In the genomic region with DNA sequence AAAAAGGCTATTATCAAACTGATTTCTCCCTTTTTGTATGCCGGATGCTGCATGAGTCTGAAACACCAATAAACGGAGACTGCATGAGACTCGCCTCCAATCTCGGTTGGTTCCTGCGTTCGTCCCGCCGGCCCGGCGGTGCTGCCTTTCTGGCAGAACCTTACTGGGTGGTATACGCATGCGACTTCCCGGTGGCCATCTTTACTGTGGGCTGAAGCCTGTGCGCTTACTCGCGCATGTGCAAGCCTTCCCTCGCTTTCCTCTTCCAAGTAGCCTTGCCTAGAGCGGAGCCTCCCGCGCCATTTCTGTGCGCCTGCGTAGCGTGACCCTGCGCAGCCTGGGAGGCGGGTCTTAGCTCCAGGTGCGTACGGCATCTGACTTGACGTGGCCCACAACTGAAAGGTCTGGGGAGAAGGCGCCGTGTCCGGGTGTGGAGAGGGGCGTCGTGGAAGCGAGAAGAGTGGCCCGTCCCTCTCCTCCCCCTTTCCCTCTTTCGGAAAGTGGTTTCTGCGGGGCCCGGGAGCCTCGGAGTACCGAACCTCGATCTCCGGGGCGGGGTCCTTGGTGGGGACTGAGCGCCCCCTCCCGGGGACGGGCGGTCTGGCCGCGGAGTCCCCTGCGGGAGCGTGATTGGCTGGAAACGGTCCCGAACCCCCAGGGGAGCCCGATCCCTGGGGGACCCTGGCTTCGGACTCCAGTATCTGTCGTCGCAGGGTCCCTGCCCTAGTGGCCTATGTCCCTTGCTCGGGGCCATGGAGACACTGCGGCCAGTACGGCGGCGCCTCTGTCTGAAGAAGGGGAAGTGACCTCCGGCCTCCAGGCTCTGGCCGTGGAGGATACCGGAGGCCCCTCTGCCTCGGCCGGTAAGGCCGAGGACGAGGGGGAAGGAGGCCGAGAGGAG, we compare ENCODE assay signal across 1 cellular context.
TF ChIP-seq lines count a peak whose summit lies in the region.

PAGR1 (plus strand) TSS at position 360 of the 901 bp plus-strand sequence; CDS start at position 734, 374 bp downstream.

TF ChIP-seq in HepG2, 621 proteins besides CTCF, POLR2A, EP300 and RAD21 (continued from another document and continues in another):
- TF ChIP-seq ZBTB8A (CRISPR knock-in tag; IDR thresholded peaks at IDR 0.05; ENCODE audit: borderline replicate concordance, low read depth), result peak; percentile 92; the same call in 1 of the 2 replicates
- TF ChIP-seq IRX3 (CRISPR knock-in tag; IDR thresholded peaks at IDR 0.05; ENCODE audit: borderline replicate concordance, low read depth), result peak; percentile 19; the same call in 1 of the 2 replicates
- no peak for TF ChIP-seq ZFP37 (CRISPR knock-in tag; IDR thresholded peaks at IDR 0.05; ENCODE audit: borderline replicate concordance)
- no peak for TF ChIP-seq ZSCAN5A (CRISPR knock-in tag; IDR thresholded peaks at IDR 0.05; ENCODE audit: borderline replicate concordance)
- TF ChIP-seq ZNF33A (CRISPR knock-in tag; IDR thresholded peaks at IDR 0.05; ENCODE audit: borderline replicate concordance), result no peak
- TF ChIP-seq ELF3 (CRISPR knock-in tag; IDR thresholded peaks at IDR 0.05), result peak; percentile 95
- peak; percentile 86; the same call in 1 of the 2 replicates for TF ChIP-seq ZSCAN20 (CRISPR knock-in tag; IDR thresholded peaks at IDR 0.05; ENCODE audit: borderline replicate concordance)
- no peak for TF ChIP-seq SUZ12 (IDR thresholded peaks at IDR 0.05; ENCODE audit: low read depth, low read length)
- TF ChIP-seq ZNF432 (CRISPR knock-in tag; IDR thresholded peaks at IDR 0.05; ENCODE audit: borderline replicate concordance), result no peak
- TF ChIP-seq CCAR2 (optimal IDR thresholded peaks at IDR 0.05; ENCODE audit: low read depth, low read length), result no peak
- no peak for TF ChIP-seq ZNF24 (IDR thresholded peaks at IDR 0.05)
- TF ChIP-seq SIX4 (CRISPR knock-in tag; IDR thresholded peaks at IDR 0.05), result peak; percentile 13; the same call in 1 of the 2 replicates
- TF ChIP-seq TCF7 (IDR thresholded peaks at IDR 0.05; ENCODE audit: low read depth), result no peak
- peak; percentile 94; the same call in 1 of the 2 replicates for TF ChIP-seq FUBP1 (CRISPR knock-in tag; IDR thresholded peaks at IDR 0.05; ENCODE audit: borderline replicate concordance)
- TF ChIP-seq TOE1 (CRISPR knock-in tag; IDR thresholded peaks at IDR 0.05), result 0 out of 2 replicates have a peak, but pooled peaks have one; percentile 25
- TF ChIP-seq DMAP1 (CRISPR knock-in tag; IDR thresholded peaks at IDR 0.05), result peak; percentile 94
- no peak for TF ChIP-seq ZNF878 (CRISPR knock-in tag; IDR thresholded peaks at IDR 0.05)
- TF ChIP-seq ZBTB38 (CRISPR knock-in tag; IDR thresholded peaks at IDR 0.05), result peak; percentile 94
- TF ChIP-seq, protein P1, sequence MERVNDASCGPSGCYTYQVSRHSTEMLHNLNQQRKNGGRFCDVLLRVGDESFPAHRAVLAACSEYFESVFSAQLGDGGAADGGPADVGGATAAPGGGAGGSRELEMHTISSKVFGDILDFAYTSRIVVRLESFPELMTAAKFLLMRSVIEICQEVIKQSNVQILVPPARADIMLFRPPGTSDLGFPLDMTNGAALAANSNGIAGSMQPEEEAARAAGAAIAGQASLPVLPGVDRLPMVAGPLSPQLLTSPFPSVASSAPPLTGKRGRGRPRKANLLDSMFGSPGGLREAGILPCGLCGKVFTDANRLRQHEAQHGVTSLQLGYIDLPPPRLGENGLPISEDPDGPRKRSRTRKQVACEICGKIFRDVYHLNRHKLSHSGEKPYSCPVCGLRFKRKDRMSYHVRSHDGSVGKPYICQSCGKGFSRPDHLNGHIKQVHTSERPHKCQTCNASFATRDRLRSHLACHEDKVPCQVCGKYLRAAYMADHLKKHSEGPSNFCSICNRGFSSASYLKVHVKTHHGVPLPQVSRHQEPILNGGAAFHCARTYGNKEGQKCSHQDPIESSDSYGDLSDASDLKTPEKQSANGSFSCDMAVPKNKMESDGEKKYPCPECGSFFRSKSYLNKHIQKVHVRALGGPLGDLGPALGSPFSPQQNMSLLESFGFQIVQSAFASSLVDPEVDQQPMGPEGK (CRISPR knock-in tag; IDR thresholded peaks at IDR 0.05), result peak; percentile 49
- TF ChIP-seq NR3C1 (CRISPR knock-in tag; IDR thresholded peaks at IDR 0.05), result peak; percentile 34; the same call in 1 of the 2 replicates
- TF ChIP-seq TMF1 (CRISPR knock-in tag; IDR thresholded peaks at IDR 0.05; ENCODE audit: low read depth), result no peak; the same call in none of the 2 replicates
- TF ChIP-seq ZBTB34 (CRISPR knock-in tag; IDR thresholded peaks at IDR 0.05), result no peak
- TF ChIP-seq MATR3 (CRISPR knock-in tag; IDR thresholded peaks at IDR 0.05), result no peak
- no peak for TF ChIP-seq SETDB1 (CRISPR knock-in tag; IDR thresholded peaks at IDR 0.05; ENCODE audit: borderline replicate concordance)
- TF ChIP-seq, protein P2, sequence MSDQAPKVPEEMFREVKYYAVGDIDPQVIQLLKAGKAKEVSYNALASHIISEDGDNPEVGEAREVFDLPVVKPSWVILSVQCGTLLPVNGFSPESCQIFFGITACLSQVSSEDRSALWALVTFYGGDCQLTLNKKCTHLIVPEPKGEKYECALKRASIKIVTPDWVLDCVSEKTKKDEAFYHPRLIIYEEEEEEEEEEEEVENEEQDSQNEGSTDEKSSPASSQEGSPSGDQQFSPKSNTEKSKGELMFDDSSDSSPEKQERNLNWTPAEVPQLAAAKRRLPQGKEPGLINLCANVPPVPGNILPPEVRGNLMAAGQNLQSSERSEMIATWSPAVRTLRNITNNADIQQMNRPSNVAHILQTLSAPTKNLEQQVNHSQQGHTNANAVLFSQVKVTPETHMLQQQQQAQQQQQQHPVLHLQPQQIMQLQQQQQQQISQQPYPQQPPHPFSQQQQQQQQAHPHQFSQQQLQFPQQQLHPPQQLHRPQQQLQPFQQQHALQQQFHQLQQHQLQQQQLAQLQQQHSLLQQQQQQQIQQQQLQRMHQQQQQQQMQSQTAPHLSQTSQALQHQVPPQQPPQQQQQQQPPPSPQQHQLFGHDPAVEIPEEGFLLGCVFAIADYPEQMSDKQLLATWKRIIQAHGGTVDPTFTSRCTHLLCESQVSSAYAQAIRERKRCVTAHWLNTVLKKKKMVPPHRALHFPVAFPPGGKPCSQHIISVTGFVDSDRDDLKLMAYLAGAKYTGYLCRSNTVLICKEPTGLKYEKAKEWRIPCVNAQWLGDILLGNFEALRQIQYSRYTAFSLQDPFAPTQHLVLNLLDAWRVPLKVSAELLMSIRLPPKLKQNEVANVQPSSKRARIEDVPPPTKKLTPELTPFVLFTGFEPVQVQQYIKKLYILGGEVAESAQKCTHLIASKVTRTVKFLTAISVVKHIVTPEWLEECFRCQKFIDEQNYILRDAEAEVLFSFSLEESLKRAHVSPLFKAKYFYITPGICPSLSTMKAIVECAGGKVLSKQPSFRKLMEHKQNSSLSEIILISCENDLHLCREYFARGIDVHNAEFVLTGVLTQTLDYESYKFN (CRISPR knock-in tag; conservative IDR thresholded peaks at IDR 0.05), result peak; percentile 60; the same call in 1 of the 2 replicates
- TF ChIP-seq MBD4 (IDR thresholded peaks at IDR 0.05; ENCODE audit: borderline replicate concordance, low read length), result no peak
- TF ChIP-seq NAIF1 (CRISPR knock-in tag; IDR thresholded peaks at IDR 0.05; ENCODE audit: borderline replicate concordance), result peak; percentile 99
- no peak; the same call in 1 of the 2 replicates for TF ChIP-seq GPN1 (CRISPR knock-in tag; IDR thresholded peaks at IDR 0.05; ENCODE audit: borderline replicate concordance)
- TF ChIP-seq ZNF460 (CRISPR knock-in tag; IDR thresholded peaks at IDR 0.05; ENCODE audit: borderline replicate concordance), result no peak
- TF ChIP-seq ZBTB7B (CRISPR knock-in tag; IDR thresholded peaks at IDR 0.05), result peak; percentile 73; the same call in 1 of the 2 replicates
- TF ChIP-seq GABPB1 (CRISPR knock-in tag; IDR thresholded peaks at IDR 0.05), result peak; percentile 90
- TF ChIP-seq REXO4 (CRISPR knock-in tag; IDR thresholded peaks at IDR 0.05; ENCODE audit: borderline replicate concordance), result no peak
- TF ChIP-seq, protein P3, sequence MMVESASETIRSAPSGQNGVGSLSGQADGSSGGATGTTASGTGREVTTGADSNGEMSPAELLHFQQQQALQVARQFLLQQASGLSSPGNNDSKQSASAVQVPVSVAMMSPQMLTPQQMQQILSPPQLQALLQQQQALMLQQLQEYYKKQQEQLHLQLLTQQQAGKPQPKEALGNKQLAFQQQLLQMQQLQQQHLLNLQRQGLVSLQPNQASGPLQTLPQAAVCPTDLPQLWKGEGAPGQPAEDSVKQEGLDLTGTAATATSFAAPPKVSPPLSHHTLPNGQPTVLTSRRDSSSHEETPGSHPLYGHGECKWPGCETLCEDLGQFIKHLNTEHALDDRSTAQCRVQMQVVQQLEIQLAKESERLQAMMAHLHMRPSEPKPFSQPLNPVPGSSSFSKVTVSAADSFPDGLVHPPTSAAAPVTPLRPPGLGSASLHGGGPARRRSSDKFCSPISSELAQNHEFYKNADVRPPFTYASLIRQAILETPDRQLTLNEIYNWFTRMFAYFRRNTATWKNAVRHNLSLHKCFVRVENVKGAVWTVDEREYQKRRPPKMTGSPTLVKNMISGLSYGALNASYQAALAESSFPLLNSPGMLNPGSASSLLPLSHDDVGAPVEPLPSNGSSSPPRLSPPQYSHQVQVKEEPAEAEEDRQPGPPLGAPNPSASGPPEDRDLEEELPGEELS (CRISPR knock-in tag; IDR thresholded peaks at IDR 0.05), result peak; percentile 67
- peak; percentile 93 for TF ChIP-seq SALL1 (CRISPR knock-in tag; IDR thresholded peaks at IDR 0.05)
- TF ChIP-seq GATAD2A (CRISPR knock-in tag; IDR thresholded peaks at IDR 0.05), result peak; percentile 26
- peak; percentile 74; the same call in 1 of the 2 replicates for TF ChIP-seq ZFYVE20 (CRISPR knock-in tag; IDR thresholded peaks at IDR 0.05; ENCODE audit: borderline replicate concordance, low read depth)
- TF ChIP-seq KDM6A (CRISPR knock-in tag; IDR thresholded peaks at IDR 0.05; ENCODE audit: low read depth), result 0 out of 2 replicates have a peak, but pooled peaks have one; percentile 15
- TF ChIP-seq TFDP2 (CRISPR knock-in tag; IDR thresholded peaks at IDR 0.05), result peak; percentile 98
- peak; percentile 55; the same call in 1 of the 2 replicates for TF ChIP-seq ZNF713 (CRISPR knock-in tag; IDR thresholded peaks at IDR 0.05)
- TF ChIP-seq RORA (CRISPR knock-in tag; IDR thresholded peaks at IDR 0.05), result no peak
- peak; percentile 52; the same call in 1 of the 2 replicates for TF ChIP-seq SIN3A (IDR thresholded peaks at IDR 0.05; ENCODE audit: borderline replicate concordance, low read depth, low read length)
- TF ChIP-seq, protein P4, sequence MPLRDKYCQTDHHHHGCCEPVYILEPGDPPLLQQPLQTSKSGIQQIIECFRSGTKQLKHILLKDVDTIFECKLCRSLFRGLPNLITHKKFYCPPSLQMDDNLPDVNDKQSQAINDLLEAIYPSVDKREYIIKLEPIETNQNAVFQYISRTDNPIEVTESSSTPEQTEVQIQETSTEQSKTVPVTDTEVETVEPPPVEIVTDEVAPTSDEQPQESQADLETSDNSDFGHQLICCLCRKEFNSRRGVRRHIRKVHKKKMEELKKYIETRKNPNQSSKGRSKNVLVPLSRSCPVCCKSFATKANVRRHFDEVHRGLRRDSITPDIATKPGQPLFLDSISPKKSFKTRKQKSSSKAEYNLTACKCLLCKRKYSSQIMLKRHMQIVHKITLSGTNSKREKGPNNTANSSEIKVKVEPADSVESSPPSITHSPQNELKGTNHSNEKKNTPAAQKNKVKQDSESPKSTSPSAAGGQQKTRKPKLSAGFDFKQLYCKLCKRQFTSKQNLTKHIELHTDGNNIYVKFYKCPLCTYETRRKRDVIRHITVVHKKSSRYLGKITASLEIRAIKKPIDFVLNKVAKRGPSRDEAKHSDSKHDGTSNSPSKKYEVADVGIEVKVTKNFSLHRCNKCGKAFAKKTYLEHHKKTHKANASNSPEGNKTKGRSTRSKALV (CRISPR knock-in tag; IDR thresholded peaks at IDR 0.05), result peak; percentile 65; the same call in 1 of the 2 replicates
- TF ChIP-seq SRSF4 (IDR thresholded peaks at IDR 0.05; ENCODE audit: low read depth, low read length, poor library complexity, severe bottlenecking), result no peak
- TF ChIP-seq NRL (CRISPR knock-in tag; IDR thresholded peaks at IDR 0.05; ENCODE audit: borderline replicate concordance), result peak; percentile 95
- TF ChIP-seq ZBTB21 (CRISPR knock-in tag; IDR thresholded peaks at IDR 0.05), result peak; percentile 66; the same call in 1 of the 2 replicates
- peak; percentile 85; the same call in 1 of the 2 replicates for TF ChIP-seq KDM3A (CRISPR knock-in tag; IDR thresholded peaks at IDR 0.05; ENCODE audit: low read depth)
